ENCODE assay signal across 23 cellular contexts in genomic region chr15:66100761-66101160, GRCh38.
DNase-seq lines count a peak whose midpoint lies in the region; FAIRE-seq and TF ChIP-seq lines count a peak whose summit lies in the region.
"Had no signal": no experiment of that assay in that cellular context is flagged by ENCODE, and none has a peak within 500 bp of the region (broad histone marks: within the 10 kb centered on the region; RNA-seq: fewer than 3 reads in every experiment).

No MANE protein-coding gene starts in this region.

- peak in 2 of 3 experiments; percentile 22 to 24 for DNase-seq in stimulated activated CD4-positive, alpha-beta T cell treated with anti-CD3 and anti-CD28 coated beads, TNF-alpha, amount 100 ng/mL, for 4 hours (ENCODE audit: low read depth in 3 of 3)
- DNase-seq in stimulated activated CD4-positive, alpha-beta T cell treated with anti-CD3 and anti-CD28 coated beads, Interleukin-15, amount 100 ng/mL, for 24 hours, result no peak
- DNase-seq in WERI-Rb-1 (no peak), H1 (ENCODE audit: low read depth in 1 of 2, low spot score in 2 of 2) (no peak), urothelium cell line (ENCODE audit: low spot score) (no peak), Peyer's patch (no peak), DMS153 treated with DMSO at 0.1 percent for 48 hours (lab: John Stamatoyannopoulos, UW; ENCODE audit: unreplicated experiment) (no peak)
- DNase-seq: C1 segment of cervical spinal cord; CD8-positive, alpha-beta T cell; DMS 273 treated with DMSO at 0.1 percent for 48 hours; DND-41; NCI-H1048; NCI-H1417; NCI-H1694; NCI-H2029 treated with DMSO at 0.1 percent for 48 hours; NCI-H2227 treated with DMSO at 0.1 percent for 48 hours; NCI-H526 treated with DMSO at 0.1 percent for 48 hours; PC-9; RPMI8226; SIG-M5 had no signal

- H4K5ac ChIP-seq in H1 (ENCODE audit: insufficient read length, low read depth, low read length), result no peak overlapping the region

- no peaks in the 10 kb centered on the region for H3K79me2 ChIP-seq in H1 (ENCODE audit: control insufficient read depth in 1 of 2, insufficient read depth in 2 of 2, low read length in 2 of 2)

- no peak overlapping the region for H4K8ac ChIP-seq in H1 (ENCODE audit: extremely low read depth, insufficient read depth, low read length)

- no peak overlapping the region for H3K4me2 ChIP-seq in H1 (ENCODE audit: insufficient read depth in 1 of 2, low read depth in 2 of 2, low read length in 2 of 2)
- H3K4me2 ChIP-seq: PC-9 had no signal

- TF ChIP-seq POLR2A in H1 (IDR thresholded peaks at IDR 0.05; ENCODE audit: control extremely low read depth in 1 of 2, low read depth in 2 of 2, low read length in 2 of 2), result no peak
- TF ChIP-seq POLR2A in Peyer's patch (IDR thresholded peaks at IDR 0.05), result no peak

- POLR2A ChIA-PET in H1 (lab: Charles Lee; ENCODE audit: partially characterized antibody), result no interaction called here

- TF ChIP-seq EP300 in H1 (IDR thresholded peaks at IDR 0.05; ENCODE audit: borderline replicate concordance in 1 of 2, low read depth in 2 of 2, low read length in 2 of 2), result no peak

- no peak overlapping the region for H3K9ac ChIP-seq in H1 (replicated peaks in 1 of 4; ENCODE audit: extremely low read depth in 1 of 4, low read depth in 3 of 4, low read length in 3 of 4)

- no peaks in the 10 kb centered on the region for H3K23me2 ChIP-seq in H1 (ENCODE audit: low read depth, low read length)

- H2BK15ac ChIP-seq in H1 (ENCODE audit: low read length), result 0 out of 2 replicates have a peak overlapping the region, but pooled peaks have one; percentile 81

- H3K14ac ChIP-seq in H1 (ENCODE audit: insufficient read length), result no peak overlapping the region

- no peak overlapping the region for H3K56ac ChIP-seq in H1 (replicated peaks; ENCODE audit: insufficient read length, low read depth, low read length)

- no peak overlapping the region for H2BK120ac ChIP-seq in H1 (replicated peaks; ENCODE audit: low read depth, low read length)

- peak overlapping the region; percentile 24; the same call in 1 of the 2 replicates for H3K18ac ChIP-seq in H1 (ENCODE audit: extremely low read depth, low read length)

- no peak overlapping the region for H2BK20ac ChIP-seq in H1 (ENCODE audit: low read length)

- H3K27me3 ChIP-seq in WERI-Rb-1 (ENCODE audit: insufficient read depth, low read depth, severe bottlenecking), result no peaks in the 10 kb centered on the region
- H3K27me3 ChIP-seq in H1 (replicated peaks in 1 of 4; ENCODE audit: control insufficient read depth in 3 of 4, extremely low read depth in 1 of 4, insufficient read depth in 3 of 4, low read length in 3 of 4), result no peaks in the 10 kb centered on the region
- H3K27me3 ChIP-seq in Peyer's patch, result no peaks in the 10 kb centered on the region

- H3K4me3 ChIP-seq in WERI-Rb-1 (ENCODE audit: low read depth, low read length) (no peak overlapping the region), H1 (ENCODE audit: extremely low read depth in 1 of 4, insufficient read depth in 2 of 4, low read depth in 3 of 4, low read length in 4 of 4) (no peak overlapping the region), Peyer's patch (no peak overlapping the region)
- H3K4me3 ChIP-seq: PC-9, SK-N-MC had no signal

- H2BK12ac ChIP-seq in H1 (ENCODE audit: low read depth, low read length), result 0 out of 2 replicates have a peak overlapping the region, but pooled peaks have one; percentile 27

- TF ChIP-seq CTCF in WERI-Rb-1 (IDR thresholded peaks at IDR 0.05; ENCODE audit: low read depth, low read length), result no peak
- no peak for TF ChIP-seq CTCF in H1 (IDR thresholded peaks at IDR 0.05; ENCODE audit: control extremely low read depth in 1 of 3, insufficient read depth in 1 of 3, low read depth in 1 of 3, low read length in 3 of 3)
- TF ChIP-seq CTCF in Peyer's patch (IDR thresholded peaks at IDR 0.05), result no peak

- H2AK5ac ChIP-seq in H1 (ENCODE audit: low read depth, low read length), result no peak overlapping the region

- no peak overlapping the region for H3K23ac ChIP-seq in H1 (ENCODE audit: insufficient read length)

- FAIRE-seq in H1 (lab: Jason Lieb, UNC) (no peak), urothelium cell line (lab: Jason Lieb, UNC) (peak; percentile 50)
- FAIRE-seq: GM12892, H54 had no signal

- H3K9me3 ChIP-seq in WERI-Rb-1 (ENCODE audit: severe bottlenecking) (no peaks in the 10 kb centered on the region), H1 (ENCODE audit: insufficient read depth in 2 of 2, low read depth in 1 of 2, low read length in 1 of 2) (no peaks in the 10 kb centered on the region), Peyer's patch (no peaks in the 10 kb centered on the region)

- TF ChIP-seq RAD21 in H1 (IDR thresholded peaks at IDR 0.05 in 1 of 2, conservative IDR thresholded peaks at IDR 0.05 in 1 of 2; ENCODE audit: low read depth in 2 of 2, low read length in 2 of 2), result no peak

- H3K4me1 ChIP-seq in H1 (replicated peaks in 1 of 4; ENCODE audit: control insufficient read depth in 3 of 4, insufficient read depth in 4 of 4, low read length in 3 of 4) (peaks cover 9 to 19% (median 12%) of the 10 kb centered on the region in 4 experiments), Peyer's patch (no peaks in the 10 kb centered on the region)

- H3K27ac ChIP-seq in WERI-Rb-1 (peak overlapping the region; percentile 57), H1 (ENCODE audit: low read depth, low read length) (no peak overlapping the region), Peyer's patch (no peak overlapping the region)
- H3K27ac ChIP-seq: PC-9, SK-N-MC had no signal

- H2BK5ac ChIP-seq in H1 (ENCODE audit: low read depth, low read length), result no peak overlapping the region

- H3K4ac ChIP-seq in H1 (replicated peaks; ENCODE audit: insufficient read length, low read depth, low read length), result no peak overlapping the region

- no peaks in the 10 kb centered on the region for H3K79me1 ChIP-seq in H1 (ENCODE audit: low read depth, low read length)

- no peaks in the 10 kb centered on the region for H4K20me1 ChIP-seq in H1 (replicated peaks in 1 of 2; ENCODE audit: control insufficient read depth in 1 of 2, insufficient read depth in 2 of 2, low read length in 2 of 2)

- H4K91ac ChIP-seq in H1 (replicated peaks; ENCODE audit: insufficient read length, low read length), result no peak overlapping the region

- 83% methylated on average over 2 of the region's 10 CpGs; no CpG with 5 or more reads in 1 of the 2 experiments for WGBS in H1 (ENCODE audit: extremely low coverage in 1 of 2, insufficient coverage in 1 of 2, insufficient read length in 1 of 2, insufficient replicate concordance in 2 of 2, low coverage in 1 of 2, low lambda C conversion rate in 2 of 2, missing lambda C conversion rate in 1 of 2), 2 experiments

- H3K36me3 ChIP-seq in WERI-Rb-1 (no peaks in the 10 kb centered on the region), H1 (ENCODE audit: control insufficient read depth in 2 of 4, insufficient read depth in 4 of 4, low read length in 3 of 4) (no peaks in the 10 kb centered on the region), Peyer's patch (no peaks in the 10 kb centered on the region)

- CTCF ChIA-PET in H1 (lab: Charles Lee; ENCODE audit: partially characterized antibody), result interaction anchor here (0.9 to 1.1 kb wide), 3 partner anchors 16 to 44 kb away, joined by 3 to 5 read pairs (median 3); no protein-coding TSS in a partner anchor

- H2AFZ ChIP-seq in H1 (ENCODE audit: low read length), result no peak overlapping the region
- H2AFZ ChIP-seq: PC-9 had no signal

TF ChIP-seq in H1, 55 proteins besides CTCF, POLR2A, EP300 and RAD21:
- TF ChIP-seq POU5F1 (IDR thresholded peaks at IDR 0.05; ENCODE audit: low read depth, low read length), result no peak
- TF ChIP-seq NANOG (IDR thresholded peaks at IDR 0.05; ENCODE audit: insufficient read depth, low read depth, low read length, poor library complexity, severe bottlenecking), result no peak
- TF ChIP-seq TAF7 (optimal IDR thresholded peaks at IDR 0.05; ENCODE audit: borderline replicate concordance, low read depth, low read length), result no peak
- no peak for TF ChIP-seq KDM1A (IDR thresholded peaks at IDR 0.05; ENCODE audit: borderline replicate concordance, low read length)
- no peak for TF ChIP-seq TBP (IDR thresholded peaks at IDR 0.05; ENCODE audit: low read depth, low read length)
- TF ChIP-seq BCL11A (IDR thresholded peaks at IDR 0.05; ENCODE audit: low read depth in 2 of 2, low read length in 2 of 2), result no peak
- no peak for TF ChIP-seq RXRA (IDR thresholded peaks at IDR 0.05; ENCODE audit: insufficient read depth, low read depth, low read length)
- TF ChIP-seq CBX8 (IDR thresholded peaks at IDR 0.05; ENCODE audit: borderline replicate concordance, low read depth, low read length), result no peak
- no peak for TF ChIP-seq CHD1 (IDR thresholded peaks at IDR 0.05; ENCODE audit: low read depth, low read length)

Comparison
In these comparisons a context has a peak if more than half of its experiments do, and no peak if none do; other contexts are left out.
1. DNase-seq: peak in stimulated activated CD4-positive, alpha-beta T cell treated with anti-CD3 and anti-CD28 coated beads, TNF-alpha, amount 100 ng/mL, for 4 hours (2 of 3); none in stimulated activated CD4-positive, alpha-beta T cell treated with anti-CD3 and anti-CD28 coated beads, Interleukin-15, amount 100 ng/mL, for 24 hours (single experiment), WERI-Rb-1 (single experiment), H1 (0 of 2), urothelium cell line (single experiment), Peyer's patch (0 of 3) and DMS153 treated with DMSO at 0.1 percent for 48 hours (single experiment).